9 cellular contexts compared by ENCODE assay signal in genomic region chr1:99685516-99686180, GRCh38. TPM values are rescaled to one million over a fixed set of nuclear protein-coding genes. Genes with fewer than 3 reads are reported as not detected.
DNase-seq lines count a peak whose midpoint lies in the region; ATAC-seq and TF ChIP-seq lines count a peak whose summit lies in the region.
"Had no signal": no experiment of that assay in that cellular context is flagged by ENCODE, and none has a peak within 500 bp of the region (broad histone marks: within the 10 kb centered on the region; RNA-seq: fewer than 3 reads in every experiment).

No MANE protein-coding gene starts in this region.

- H3K36me3 ChIP-seq in HAP-1 (replicated peaks): no peaks in the 10 kb centered on the region
- peaks cover 20% of the 10 kb centered on the region for H3K36me3 ChIP-seq in SJCRH30
- H3K36me3 ChIP-seq in body of pancreas (replicated peaks in 1 of 2; ENCODE audit: insufficient read depth in 1 of 2, low read depth in 2 of 2): no peaks in the 10 kb centered on the region
- H3K36me3 ChIP-seq: BLaER1 had no signal

- intact Hi-C loops in body of pancreas (cut with DNase I): no loop called here

- H3K27me3 ChIP-seq in HAP-1 (ENCODE audit: low read depth): no peaks in the 10 kb centered on the region
- H3K27me3 ChIP-seq in SJCRH30: no peaks in the 10 kb centered on the region
- no peaks in the 10 kb centered on the region for H3K27me3 ChIP-seq in body of pancreas
- H3K27me3 ChIP-seq: BLaER1 had no signal

- TF ChIP-seq POLR2A in body of pancreas (IDR thresholded peaks at IDR 0.05): no peak

- H3K4me1 ChIP-seq in HAP-1 (no peaks in the 10 kb centered on the region), SJCRH30 (peaks cover 33% of the 10 kb centered on the region), body of pancreas (peaks cover 8% of the 10 kb centered on the region)

- in situ Hi-C loops in HAP-1 (cut with MboI; ENCODE audit: low sequenced_read_pairs): no loop called here

- no peak overlapping the region for H3K4me3 ChIP-seq in HAP-1
- H3K4me3 ChIP-seq in SJCRH30: no peak overlapping the region
- H3K4me3 ChIP-seq in body of pancreas: no peak overlapping the region
- H3K4me3 ChIP-seq: BLaER1 had no signal

- DNase-seq in NCI-H1417 (lab: John Stamatoyannopoulos, UW) (peak; percentile 3 to 67 (median 45)), NCI-H1417 treated with DMSO at 0.1 percent for 48 hours (lab: John Stamatoyannopoulos, UW) (no peak), HAP-1 (ENCODE audit: low spot score in 2 of 2) (peak; percentile 68 to 85), LoVo (ENCODE audit: low spot score) (peak; percentile 54), SJCRH30 (peak; percentile 96 to 99), body of pancreas (peak; percentile 71 to 81 (median 78)), iPS-NIHi7 (ENCODE audit: extremely low spot score) (peak; percentile 60)
- peak; percentile 10 to 38 (median 19) for DNase-seq in stimulated activated CD4-positive, alpha-beta T cell treated with anti-CD3 and anti-CD28 coated beads, Interleukin-12 subunit alpha, Interleukin-12 subunit beta, amount 100 ng/mL, for 48 hours (ENCODE audit: low read depth in 2 of 3, low spot score in 1 of 3)

- peak; percentile 93 for ATAC-seq in body of pancreas

- peak overlapping the region; percentile 72 for H3K27ac ChIP-seq in SJCRH30
- no peak overlapping the region for H3K27ac ChIP-seq in body of pancreas
- H3K27ac ChIP-seq: BLaER1 had no signal

- H3K9me3 ChIP-seq in HAP-1 (no peaks in the 10 kb centered on the region), SJCRH30 (replicated peaks) (no peaks in the 10 kb centered on the region), body of pancreas (no peaks in the 10 kb centered on the region)
- H3K9me3 ChIP-seq: BLaER1 had no signal

- WGBS in body of pancreas, 2 donors: 9 to 10% methylated on average over 5 to 6 of the region's 6 CpGs

- TF ChIP-seq CTCF in body of pancreas (IDR thresholded peaks at IDR 0.05): peak; percentile 37 to 56 (median 53)

RNA-seq across cellular contexts. Expression of gene PALMD, which starts 39.7 kb away (rescaled TPM):
- total RNA-seq in SJCRH30 (2014; rRNA removed; shearing (Covaris generic)): 33.0 and 33.5 TPM in 2 replicates
- 10 to 100 TPM in 1 of 2 donors, 1 to 10 TPM in 1; 8.0 to 13.5 TPM for total RNA-seq in body of pancreas
